ENCODE assay signal across 11 cellular contexts in genomic region chr20:38932457-38933120, GRCh38. TPM values are rescaled to one million over a fixed set of nuclear protein-coding genes. Genes with fewer than 3 reads are reported as not detected.
A peak's percentile ranks its signal among the peaks of the same experiment; 100 is the strongest.
DNase-seq lines count a peak whose midpoint lies in the region; ATAC-seq and TF ChIP-seq lines count a peak whose summit lies in the region.
"Had no signal": no experiment of that assay in that cellular context is flagged by ENCODE, and none has a peak within 500 bp of the region (broad histone marks: within the 10 kb centered on the region; RNA-seq: fewer than 3 reads in every experiment).

No MANE protein-coding gene starts in this region.

- peaks cover 24% of the 10 kb centered on the region for H3K9me1 ChIP-seq in IMR-90 (ENCODE audit: insufficient read depth, low read length)

- no peak overlapping the region for H2AK9ac ChIP-seq in IMR-90 (replicated peaks; ENCODE audit: low read depth, low read length, poor library complexity)

- H3K23ac ChIP-seq in IMR-90 (ENCODE audit: low read depth, low read length) = peak overlapping the region; percentile 41; the same call in 1 of the 2 replicates

- intact Hi-C loops in IMR-90 (cut with micrococcal nuclease) = no loop called here

- no peak overlapping the region for H3K4me3 ChIP-seq in IMR-90 (ENCODE audit: insufficient read depth, low read depth, low read length)
- H3K4me3 ChIP-seq in brain microvascular endothelial cell (ENCODE audit: low read depth, low read length) = no peak overlapping the region
- H3K4me3 ChIP-seq: upper lobe of left lung had no signal

- dilution Hi-C loops in IMR-90 (cut with HindIII; ENCODE audit: low sequenced_read_pairs, unreplicated experiment) = no loop called here

- peaks cover 16% of the 10 kb centered on the region for H3K4me1 Mint-ChIP-seq in activated T-cell treated with anti-CD3 and anti-CD28 coated beads, Interleukin-2, amount 50 U/mL, for 4 hours (ENCODE audit: low read depth)

- in situ Hi-C loops in IMR-90 (cut with MboI; ENCODE audit: low sequenced_read_pairs) = no loop called here
- in situ Hi-C loops in brain microvascular endothelial cell (cut with HindIII; ENCODE audit: low pct_ligation_motif_present, low sequenced_read_pairs) = no loop called here

- no peak for TF ChIP-seq CTCF in IMR-90 (conservative IDR thresholded peaks at IDR 0.05; ENCODE audit: low read depth, low read length)
- no peak for TF ChIP-seq CTCF in brain microvascular endothelial cell (IDR thresholded peaks at IDR 0.05; ENCODE audit: low read depth, low read length, missing control alignments)

- H2BK120ac ChIP-seq in IMR-90 (ENCODE audit: low read depth, low read length) = peak overlapping the region; percentile 37; the same call in 1 of the 2 replicates

- H3K18ac ChIP-seq in IMR-90 (ENCODE audit: low read depth, low read length) = peak overlapping the region; percentile 11; the same call in 1 of the 2 replicates

- H3K27ac ChIP-seq in IMR-90 (ENCODE audit: insufficient read depth, low read length) (peak overlapping the region; percentile 58; the same call in 1 of the 2 replicates), brain microvascular endothelial cell (no peak overlapping the region)
- H3K27ac ChIP-seq: neutrophil, upper lobe of left lung had no signal

- no peaks in the 10 kb centered on the region for H3K36me3 ChIP-seq in IMR-90 (ENCODE audit: control insufficient read depth, insufficient read depth, low read length)
- H3K36me3 ChIP-seq in brain microvascular endothelial cell (replicated peaks) = no peaks in the 10 kb centered on the region
- H3K36me3 ChIP-seq: upper lobe of left lung had no signal

- H3K27me3 Mint-ChIP-seq in activated T-cell treated with anti-CD3 and anti-CD28 coated beads, Interleukin-2, amount 50 U/mL, for 4 hours (ENCODE audit: low read depth) = no peaks in the 10 kb centered on the region

- H3K27me3 ChIP-seq in IMR-90 (ENCODE audit: control insufficient read depth, insufficient read depth, low read length) (no peaks in the 10 kb centered on the region), brain microvascular endothelial cell (replicated peaks) (no peaks in the 10 kb centered on the region)
- H3K27me3 ChIP-seq: neutrophil, upper lobe of left lung had no signal

- ATAC-seq in IMR-90 (ENCODE audit: low read depth) (peak; percentile 74), HG03097 (IDR thresholded peaks at IDR 0.05; ENCODE audit: low FRiP score, unreplicated experiment) (no peak)
- ATAC-seq in activated T-cell treated with anti-CD3 and anti-CD28 coated beads, Interleukin-2, amount 50 U/mL, for 4 hours = no peak

- H2AK5ac ChIP-seq in IMR-90 (ENCODE audit: low read depth, low read length) = no peak overlapping the region; the same call in 1 of the 2 replicates

- H3K4me2 ChIP-seq in IMR-90 (ENCODE audit: low read depth, low read length) = peak overlapping the region; percentile 66

- peak overlapping the region; percentile 6 for H2BK5ac ChIP-seq in IMR-90 (ENCODE audit: low read depth, low read length, poor library complexity, severe bottlenecking)

- TF ChIP-seq RAD21 in IMR-90 (IDR thresholded peaks at IDR 0.05; ENCODE audit: low read length) = no peak; the same call in 1 of the 2 replicates

- peak overlapping the region; percentile 34; the same call in 1 of the 2 replicates for H4K91ac ChIP-seq in IMR-90 (ENCODE audit: insufficient read depth, low read depth, low read length)

- H3K4me3 Mint-ChIP-seq in activated T-cell treated with anti-CD3 and anti-CD28 coated beads, Interleukin-2, amount 50 U/mL, for 4 hours = no peak overlapping the region

- H3K9ac ChIP-seq in IMR-90 (ENCODE audit: low read depth, low read length) = 0 out of 2 replicates have a peak overlapping the region, but pooled peaks have one; percentile 15

- H3K4ac ChIP-seq in IMR-90 (ENCODE audit: low read depth, low read length) = peak overlapping the region; percentile 49; the same call in 1 of the 2 replicates

- no peak overlapping the region; the same call in 1 of the 2 replicates for H3K14ac ChIP-seq in IMR-90 (replicated peaks; ENCODE audit: low read depth, low read length)

- DNase-seq in AML-193 (lab: John Stamatoyannopoulos, UW) = peak; percentile 11 to 19
- peak; percentile 70 for DNase-seq in IMR-90
- DNase-seq in brain microvascular endothelial cell = peak; percentile 26
- peak; percentile 16 to 35 for DNase-seq in lung microvascular endothelial cell (ENCODE audit: low read depth in 2 of 2)
- DNase-seq in activated T-cell treated with anti-CD3 and anti-CD28 coated beads, Interleukin-2, amount 50 U/mL, for 4 hours = no peak
- DNase-seq in stimulated activated CD4-positive, alpha-beta T cell treated with anti-CD3 and anti-CD28 coated beads, Interleukin-15, amount 100 ng/mL, for 24 hours = no peak
- no peak for DNase-seq in stimulated activated CD4-positive, alpha-beta T cell treated with anti-CD3 and anti-CD28 coated beads, Interleukin-2, amount 100 ng/mL, for 48 hours
- DNase-seq: activated T-cell treated with anti-CD3 and anti-CD28 coated beads, Interleukin-2, amount 50 U/mL, for 1 hour; upper lobe of left lung had no signal

- no peak overlapping the region for H2BK20ac ChIP-seq in IMR-90 (ENCODE audit: low read depth, low read length)

- TF ChIP-seq POLR2A in IMR-90 (IDR thresholded peaks at IDR 0.05; ENCODE audit: low read depth, low read length) = no peak

- H3K56ac ChIP-seq in IMR-90 (ENCODE audit: extremely low read depth, insufficient read depth, low read length) = no peak overlapping the region

- H4K8ac ChIP-seq in IMR-90 (ENCODE audit: low read depth in 2 of 2, low read length in 2 of 2) = peak overlapping the region in 1 of 2 experiments; percentile 78; a peak in 3 of 4 replicates

- peaks cover 11% of the 10 kb centered on the region; the same call in 1 of the 2 replicates for H4K20me1 ChIP-seq in IMR-90 (ENCODE audit: insufficient read depth, low read length)

- H4K5ac ChIP-seq in IMR-90 (ENCODE audit: low read depth, low read length) = peak overlapping the region; percentile 35

- H3K36me3 Mint-ChIP-seq in activated T-cell treated with anti-CD3 and anti-CD28 coated beads, Interleukin-2, amount 50 U/mL, for 4 hours (ENCODE audit: insufficient read depth) = no peaks in the 10 kb centered on the region

- WGBS in IMR-90 (ENCODE audit: extremely low coverage in 2 of 2, insufficient read length in 1 of 2), 2 experiments = no CpG with 5 or more reads among the region's 9 CpGs

- CTCF ChIA-PET in IMR-90 (lab: Yijun Ruan, JAX) = interaction anchor here (1.1 kb wide), 1 partner anchor 30 kb away, joined by 3 read pairs; the partner anchor contains the start of gene DHX35

- peaks cover 13% of the 10 kb centered on the region for H3K4me1 ChIP-seq in IMR-90 (ENCODE audit: control insufficient read depth, insufficient read depth, low read length)

- no TSS peak for BruUV-seq in IMR-90 (replicated peaks; lab: Mats Ljungman, UMichigan)

- H3K79me1 ChIP-seq in IMR-90 (ENCODE audit: low read depth in 1 of 2, low read length in 2 of 2) = peaks cover 20 to 60% of the 10 kb centered on the region in 2 experiments

- H3K9me3 ChIP-seq in IMR-90 (ENCODE audit: control insufficient read depth, insufficient read depth, low read length) = no peaks in the 10 kb centered on the region
- H3K9me3 ChIP-seq: neutrophil, upper lobe of left lung had no signal

- POLR2A ChIA-PET in IMR-90 (lab: Charles Lee; ENCODE audit: unreplicated experiment) = interaction anchor here (0.8 kb wide), 1 partner anchor 8 kb away, joined by 3 read pairs; no protein-coding TSS in a partner anchor

- H2BK15ac ChIP-seq in IMR-90 (ENCODE audit: low read depth, low read length) = peak overlapping the region; percentile 12; the same call in 1 of the 3 replicates

- H2AFZ ChIP-seq in IMR-90 (replicated peaks; ENCODE audit: low read length, poor library complexity) = peak overlapping the region; percentile 75

- H3K9me3 Mint-ChIP-seq in activated T-cell treated with anti-CD3 and anti-CD28 coated beads, Interleukin-2, amount 50 U/mL, for 4 hours = no peaks in the 10 kb centered on the region

TF ChIP-seq in IMR-90, 13 proteins besides CTCF, POLR2A, EP300 and RAD21:
- TF ChIP-seq BHLHE40 (IDR thresholded peaks at IDR 0.05; ENCODE audit: low read depth, low read length) (peak; percentile 41; the same call in 1 of the 2 replicates), RCOR1 (IDR thresholded peaks at IDR 0.05; ENCODE audit: insufficient replicate concordance, low read length) (no peak), CEBPB (IDR thresholded peaks at IDR 0.05; ENCODE audit: low read depth, low read length) (peak; percentile 91)
TF ChIP-seq in IMR-90: peak in this region for 2.

RNA-seq across cellular contexts. Expression of gene FAM83D, which starts 6.4 kb away (rescaled TPM):
- total RNA-seq in IMR-90 (2012; rRNA removed) = 20.4 and 23.1 TPM in 2 replicates
- polyA plus RNA-seq in IMR-90 (2012; rRNA removed) = 26.4 and 29.6 TPM in 2 replicates
- polyA plus RNA-seq in IMR-90 (2012; cell fraction: cytosol; rRNA removed) = 19.3 and 28.9 TPM in 2 replicates
- polyA plus RNA-seq in IMR-90 (2012; cell fraction: nucleus; rRNA removed; ENCODE audit: low replicate concordance) = 15.9 and 19.1 TPM in 2 replicates
- 24.2 TPM in 2 replicates for total RNA-seq in lung microvascular endothelial cell
- 1 to 10 TPM; 1.3 to 1.9 (median 1.4) TPM for total RNA-seq in activated T-cell treated with anti-CD3 and anti-CD28 coated beads, Interleukin-2, amount 50 U/mL, for 4 hours

RNA-seq across cellular contexts. Expression of gene DHX35, which starts 29.6 kb away (rescaled TPM):
- total RNA-seq in IMR-90 (2012; rRNA removed) (8.1 and 9.1 TPM in 2 replicates), lung microvascular endothelial cell (6.5 and 7.1 TPM in 2 replicates)
- 12.5 and 13.5 TPM in 2 replicates for polyA plus RNA-seq in IMR-90 (2012; rRNA removed)
- polyA plus RNA-seq in IMR-90 (2012; cell fraction: cytosol; rRNA removed) = 3.5 and 5.9 TPM in 2 replicates
- polyA plus RNA-seq in IMR-90 (2012; cell fraction: nucleus; rRNA removed; ENCODE audit: low replicate concordance) = 42.9 and 80.9 TPM in 2 replicates
- total RNA-seq in activated T-cell treated with anti-CD3 and anti-CD28 coated beads, Interleukin-2, amount 50 U/mL, for 4 hours = 10 to 100 TPM; 14.3 to 17.2 (median 15.8) TPM

Comparison
In these comparisons a context has a peak if more than half of its experiments do, and no peak if none do; other contexts are left out.
1. DNase-seq: peak in AML-193 (2 of 2), IMR-90 (single experiment), brain microvascular endothelial cell (single experiment) and lung microvascular endothelial cell (2 of 2); none in activated T-cell treated with anti-CD3 and anti-CD28 coated beads, Interleukin-2, amount 50 U/mL, for 4 hours (single experiment), stimulated activated CD4-positive, alpha-beta T cell treated with anti-CD3 and anti-CD28 coated beads, Interleukin-15, amount 100 ng/mL, for 24 hours (single experiment) and stimulated activated CD4-positive, alpha-beta T cell treated with anti-CD3 and anti-CD28 coated beads, Interleukin-2, amount 100 ng/mL, for 48 hours (0 of 2).